19 cellular contexts compared by ENCODE assay signal in genomic region chr6:38214159-38214558, GRCh38.
DNase-seq lines count a peak whose midpoint lies in the region; TF ChIP-seq lines count a peak whose summit lies in the region.
"Had no signal": no experiment of that assay in that cellular context is flagged by ENCODE, and none has a peak within 500 bp of the region (broad histone marks: within the 10 kb centered on the region; RNA-seq: fewer than 3 reads in every experiment).

No MANE protein-coding gene starts in this region.

- H3K4me1 ChIP-seq in SJCRH30, result peaks cover 56% of the 10 kb centered on the region

- H3K9me3 ChIP-seq in SJCRH30 (replicated peaks), result no peaks in the 10 kb centered on the region
- H3K9me3 ChIP-seq: gastrocnemius medialis, lower lobe of right lung had no signal

- no peak for TF ChIP-seq CTCF in coronary artery (IDR thresholded peaks at IDR 0.05)

- no peaks in the 10 kb centered on the region for H3K36me3 ChIP-seq in SJCRH30
- H3K36me3 ChIP-seq: gastrocnemius medialis, lower lobe of right lung had no signal

- peak; percentile 23 for DNase-seq in NCI-H1092 (lab: John Stamatoyannopoulos, UW)
- DNase-seq in SJCRH30, result no peak
- DNase-seq in substantia nigra (lab: John Stamatoyannopoulos, UW), result peak in 8 of 49 donors; percentile 12 to 62 (median 30)
- no peak for DNase-seq in NOMO-1 treated with dmso at 0.1 percent for 144 hours (lab: John Stamatoyannopoulos, UW; ENCODE audit: unreplicated experiment)
- no peak for DNase-seq in coronary artery (ENCODE audit: low spot score)
- DNase-seq in hepatic stellate cell (ENCODE audit: low spot score), result no peak
- DNase-seq: activated CD4-positive, alpha-beta memory T cell treated with anti-CD3 and anti-CD28 coated beads, Interleukin-2, amount 10 ng/mL, durations not matched to agents 7 days and 5 days; activated naive CD8-positive, alpha-beta T cell treated with anti-CD3 and anti-CD28 coated beads, Interleukin-2, amount 10 ng/mL, durations not matched to agents 7 days and 5 days; EL; gastrocnemius medialis; lower lobe of right lung; NCI-H1417; NCI-H2171 treated with DMSO at 0.1 percent for 48 hours; NCI-H524; occipital lobe; small intestine; stimulated activated naive CD4-positive, alpha-beta T cell; T-helper 1 cell had no signal

- H3K27ac ChIP-seq in SJCRH30 (peak overlapping the region; percentile 100; the same call in 1 of the 2 replicates), layer of hippocampus (ENCODE audit: low read depth, low read length) (peak overlapping the region; percentile 68), substantia nigra (ENCODE audit: low read depth, low read length, poor library complexity, severe bottlenecking) (peak overlapping the region; percentile 28), coronary artery (no peak overlapping the region)
- H3K27ac ChIP-seq: lower lobe of right lung had no signal

- H3K4me3 ChIP-seq in SJCRH30, result no peak overlapping the region
- no peak overlapping the region for H3K4me3 ChIP-seq in coronary artery
- H3K4me3 ChIP-seq: gastrocnemius medialis, lower lobe of right lung had no signal

- H3K27me3 ChIP-seq in SJCRH30 (no peaks in the 10 kb centered on the region), layer of hippocampus (ENCODE audit: control insufficient read depth, insufficient read depth, low read length) (no peaks in the 10 kb centered on the region)
- H3K27me3 ChIP-seq: gastrocnemius medialis had no signal

Comparison
In these comparisons a context has a peak if more than half of its experiments do, and no peak if none do; other contexts are left out.
1. H3K27ac ChIP-seq: peak in SJCRH30 (single experiment), layer of hippocampus (single experiment) and substantia nigra (single experiment); none in coronary artery (0 of 2).